18 cellular contexts compared by ENCODE assay signal in genomic region chr5:53006920-53007890, GRCh38. TPM values are rescaled to one million over a fixed set of nuclear protein-coding genes. Genes with fewer than 3 reads are reported as not detected.
A peak's percentile ranks its signal among the peaks of the same experiment; 100 is the strongest.
DNase-seq lines count a peak whose midpoint lies in the region; ATAC-seq, FAIRE-seq and TF ChIP-seq lines count a peak whose summit lies in the region.
"Had no signal": no experiment of that assay in that cellular context is flagged by ENCODE, and none has a peak within 500 bp of the region (broad histone marks: within the 10 kb centered on the region; RNA-seq: fewer than 3 reads in every experiment).

No MANE protein-coding gene starts in this region.

- peaks cover 61% of the 10 kb centered on the region for H3K79me2 ChIP-seq in HepG2 (ENCODE audit: insufficient read depth, low read length)
- H3K79me2 ChIP-seq in SK-N-SH (ENCODE audit: insufficient read depth): peaks cover 99% of the 10 kb centered on the region
- peaks cover 70% of the 10 kb centered on the region for H3K79me2 ChIP-seq in endothelial cell of umbilical vein (ENCODE audit: control insufficient read depth, insufficient read depth, low read length)

- H3K9me3 ChIP-seq in HepG2 (ENCODE audit: low read length) (no peaks in the 10 kb centered on the region), right lobe of liver (no peaks in the 10 kb centered on the region), SK-N-SH (no peaks in the 10 kb centered on the region), endothelial cell of umbilical vein (replicated peaks; ENCODE audit: control insufficient read depth, insufficient read depth, low read length) (no peaks in the 10 kb centered on the region)

- H3K9me2 ChIP-seq in SK-N-SH: no peaks in the 10 kb centered on the region

- H3K9ac ChIP-seq in HepG2 (ENCODE audit: insufficient read depth, low read depth, low read length): no peak overlapping the region
- H3K9ac ChIP-seq in SK-N-SH: peak overlapping the region; percentile 27; the same call in 1 of the 2 replicates
- no peak overlapping the region for H3K9ac ChIP-seq in endothelial cell of umbilical vein (replicated peaks; ENCODE audit: extremely low read depth, insufficient read depth, low read length)

- ATAC-seq in HepG2: no peak
- no peak for ATAC-seq in right lobe of liver
- ATAC-seq in GM19467 (IDR thresholded peaks at IDR 0.05; ENCODE audit: unreplicated experiment): no peak
- ATAC-seq in GM18909 (IDR thresholded peaks at IDR 0.05; ENCODE audit: poor library complexity, unreplicated experiment): no peak
- no peak for ATAC-seq in HG03520 (IDR thresholded peaks at IDR 0.05; ENCODE audit: unreplicated experiment)
- ATAC-seq: left colon had no signal

- dilution Hi-C loops in endothelial cell of umbilical vein (cut with MboI; ENCODE audit: extremely low pct_ligation_motif_present, low sequenced_read_pairs): no loop called here

- H4K20me1 ChIP-seq in HepG2 (ENCODE audit: insufficient read depth, low read length): no peaks in the 10 kb centered on the region
- no peaks in the 10 kb centered on the region for H4K20me1 ChIP-seq in SK-N-SH (ENCODE audit: insufficient read depth)
- H4K20me1 ChIP-seq in endothelial cell of umbilical vein (replicated peaks; ENCODE audit: control insufficient read depth, extremely low read depth, insufficient read depth, low read length): no peaks in the 10 kb centered on the region

- H2AFZ ChIP-seq in HepG2 (ENCODE audit: low read length) (no peak overlapping the region), SK-N-SH (ENCODE audit: low read depth) (no peak overlapping the region), endothelial cell of umbilical vein (ENCODE audit: low read depth, low read length) (no peak overlapping the region)

- H3K4me3 ChIP-seq in HepG2 (replicated peaks in 1 of 3; ENCODE audit: insufficient read depth in 1 of 3, low read depth in 2 of 3, low read length in 3 of 3) (no peak overlapping the region), right lobe of liver (no peak overlapping the region), SK-N-SH (ENCODE audit: low read depth in 2 of 2, low read length in 1 of 2) (no peak overlapping the region), endothelial cell of umbilical vein (replicated peaks in 1 of 3; ENCODE audit: insufficient read depth in 1 of 3, low read depth in 1 of 3, low read length in 3 of 3) (no peak overlapping the region)

- H3F3A ChIP-seq in SK-N-SH (replicated peaks; ENCODE audit: insufficient read depth): peaks cover 78% of the 10 kb centered on the region

- WGBS in HepG2 (ENCODE audit: low lambda C conversion rate): 87% methylated on average over 4 of the region's 4 CpGs
- 43% methylated on average over 4 of the region's 4 CpGs for WGBS in right lobe of liver (ENCODE audit: insufficient coverage, low coverage, low lambda C conversion rate, missing lambda C conversion rate)
- 57% methylated on average over 4 of the region's 4 CpGs for WGBS in SK-N-SH (ENCODE audit: low lambda C conversion rate)

- TSS peak; percentile 11 for BruUV-seq in HepG2 (replicated peaks; lab: Mats Ljungman, UMichigan)
- no TSS peak for BruUV-seq in endothelial cell of umbilical vein (replicated peaks; lab: Mats Ljungman, UMichigan)

- H3K4me2 ChIP-seq in HepG2 (ENCODE audit: low read depth, low read length) (no peak overlapping the region), SK-N-SH (peak overlapping the region; percentile 24; the same call in 1 of the 2 replicates), endothelial cell of umbilical vein (ENCODE audit: insufficient read depth, low read length) (peak overlapping the region; percentile 69)

- TF ChIP-seq RAD21 in HepG2 (CRISPR knock-in tag; IDR thresholded peaks at IDR 0.05) (no peak), SK-N-SH (IDR thresholded peaks at IDR 0.05; ENCODE audit: low read length) (no peak)

- no peak for TF ChIP-seq CTCF in HepG2 (CRISPR knock-in tag; IDR thresholded peaks at IDR 0.05)
- TF ChIP-seq CTCF in right lobe of liver (IDR thresholded peaks at IDR 0.05): no peak
- TF ChIP-seq CTCF in SK-N-SH (IDR thresholded peaks at IDR 0.05): no peak
- TF ChIP-seq CTCF in endothelial cell of umbilical vein (IDR thresholded peaks at IDR 0.05; ENCODE audit: extremely low read depth in 1 of 2, insufficient read depth in 1 of 2, low read depth in 1 of 2, low read length in 2 of 2): no peak

- TF ChIP-seq EP300 in HepG2 (IDR thresholded peaks at IDR 0.05; ENCODE audit: low read depth in 2 of 2, low read length in 2 of 2): no peak
- TF ChIP-seq EP300 in HepG2 (CRISPR knock-in tag; IDR thresholded peaks at IDR 0.05; ENCODE audit: borderline replicate concordance): no peak
- TF ChIP-seq EP300 in SK-N-SH (IDR thresholded peaks at IDR 0.05; ENCODE audit: borderline replicate concordance in 1 of 2, low read depth in 1 of 2, low read length in 1 of 2): no peak

- TF ChIP-seq POLR2A in HepG2 (IDR thresholded peaks at IDR 0.05; ENCODE audit: insufficient read depth in 1 of 2, low read depth in 2 of 2, low read length in 2 of 2) (no peak), right lobe of liver (IDR thresholded peaks at IDR 0.05) (no peak), endothelial cell of umbilical vein (IDR thresholded peaks at IDR 0.05; ENCODE audit: low read depth, low read length) (no peak)

- H3K27me3 ChIP-seq in HepG2 (ENCODE audit: control insufficient read depth in 1 of 2, insufficient read depth in 2 of 2, low read length in 2 of 2): no peaks in the 10 kb centered on the region
- H3K27me3 ChIP-seq in right lobe of liver: no peaks in the 10 kb centered on the region
- H3K27me3 ChIP-seq in SK-N-SH (ENCODE audit: insufficient read depth): no peaks in the 10 kb centered on the region
- H3K27me3 ChIP-seq in endothelial cell of umbilical vein (ENCODE audit: control insufficient read depth in 2 of 2, insufficient read depth in 2 of 2, low read length in 2 of 2): no peaks in the 10 kb centered on the region

- H3K27ac ChIP-seq in HepG2 (ENCODE audit: extremely low read length, insufficient read depth, low read length): peak overlapping the region; percentile 21
- H3K27ac ChIP-seq in right lobe of liver: no peak overlapping the region
- peak overlapping the region; percentile 30 to 67 for H3K27ac ChIP-seq in SK-N-SH (ENCODE audit: low read depth in 2 of 2, low read length in 1 of 2)
- H3K27ac ChIP-seq in endothelial cell of umbilical vein (ENCODE audit: insufficient read depth, low read depth, low read length): peak overlapping the region; percentile 36

- CTCF ChIA-PET in HepG2 (lab: Yijun Ruan, JAX; ENCODE audit: low intra/inter-chr PET ratio, low total read pairs) (no interaction called here), SK-N-SH (lab: Yijun Ruan, JAX) (no interaction called here), endothelial cell of umbilical vein (lab: Charles Lee) (interaction anchor here (1.1 to 2.1 kb wide), 5 partner anchors 11 to 63 kb away, joined by 3 to 6 read pairs (median 5); no protein-coding TSS in a partner anchor), HEK293T (lab: Yijun Ruan, JAX) (interaction anchor here (1.2 kb wide), 1 partner anchor 29 kb away, joined by 3 read pairs; no protein-coding TSS in a partner anchor)

- H3K4me1 ChIP-seq in HepG2 (ENCODE audit: insufficient read depth, low read length): peaks cover 99% of the 10 kb centered on the region
- no peaks in the 10 kb centered on the region for H3K4me1 ChIP-seq in right lobe of liver
- peaks cover 0 to 55% of the 10 kb centered on the region in 2 experiments; a peak in 3 of 4 replicates for H3K4me1 ChIP-seq in SK-N-SH (ENCODE audit: control insufficient read depth in 1 of 2, insufficient read depth in 2 of 2, low read depth in 1 of 2, low read length in 1 of 2)
- peaks cover 68% of the 10 kb centered on the region for H3K4me1 ChIP-seq in endothelial cell of umbilical vein (ENCODE audit: control insufficient read depth, extremely low read depth, insufficient read depth, low read length)

- FAIRE-seq in HepG2 (lab: Jason Lieb, UNC) (no peak), endothelial cell of umbilical vein (lab: Jason Lieb, UNC) (peak; percentile 15)

- intact Hi-C loops in HepG2 (cut with micrococcal nuclease; ENCODE audit: unreplicated experiment): no loop called here
- intact Hi-C loops in right lobe of liver (cut with DNase I): no loop called here
- intact Hi-C loops in endothelial cell of umbilical vein (cut with micrococcal nuclease): no loop called here

- H3K36me3 ChIP-seq in HepG2 (replicated peaks in 1 of 2; ENCODE audit: control insufficient read depth in 1 of 2, insufficient read depth in 2 of 2, low read length in 2 of 2) (peaks cover 6 to 14% of the 10 kb centered on the region in 2 experiments), right lobe of liver (no peaks in the 10 kb centered on the region), SK-N-SH (replicated peaks in 1 of 2; ENCODE audit: control insufficient read depth in 1 of 2, insufficient read depth in 2 of 2, low read length in 1 of 2) (peaks cover 0 to 54% of the 10 kb centered on the region in 2 experiments), endothelial cell of umbilical vein (ENCODE audit: control insufficient read depth in 2 of 2, extremely low read depth in 1 of 2, insufficient read depth in 2 of 2, low read length in 2 of 2) (no peaks in the 10 kb centered on the region)

- in situ Hi-C loops in HepG2 (cut with HindIII; ENCODE audit: extremely low pct_ligation_motif_present, low pct_unique_long_range_greater_than_20kb): no loop called here

- POLR2A ChIA-PET in HepG2 (lab: Yijun Ruan, JAX) (no interaction called here), SK-N-SH (lab: Yijun Ruan, JAX) (no interaction called here), endothelial cell of umbilical vein (lab: Charles Lee) (no interaction called here), HEK293T (lab: Yijun Ruan, JAX) (interaction anchor here (1.2 kb wide), 1 partner anchor 9 kb away, joined by 3 read pairs; no protein-coding TSS in a partner anchor)

- DNase-seq in HepG2 (ENCODE audit: low spot score) (no peak), right lobe of liver (no peak), SK-N-SH (no peak), endothelial cell of umbilical vein (ENCODE audit: low read depth, low spot score) (peak; percentile 51), HEK293T (ENCODE audit: extremely low spot score) (no peak)
- DNase-seq: activated CD4-positive, alpha-beta T cell treated with anti-CD3 and anti-CD28 coated beads, Interleukin-2, amount 50 U/mL, for 48 hours; activated gamma-delta T cell; DMS53; hippocampal formation; left colon; NCI-H2081; NCI-H526; posterior cingulate gyrus; RPMI8226; T-helper 9 cell had no signal

- no peaks in the 10 kb centered on the region for H3K9me1 ChIP-seq in endothelial cell of umbilical vein (replicated peaks; ENCODE audit: control insufficient read depth, extremely low read depth, insufficient read depth, low read length)

RNA-seq across cellular contexts. Expression of gene ITGA2, which starts 18.1 kb away (rescaled TPM):
- total RNA-seq in HepG2 (2016; rRNA removed; fragmentation: Illumina TruSeq; extraction: Trizol): 10.2 and 15.8 TPM in 2 replicates
- total RNA-seq in HepG2 (2016; cell fraction: cytosol; rRNA removed; fragmentation: Illumina TruSeq; extraction: Trizol; ENCODE audit: low read depth): 0.79 and 0.91 TPM in 2 replicates
- total RNA-seq in HepG2 (2016; cell fraction: insoluble cytoplasmic fraction; rRNA removed; fragmentation: Illumina TruSeq; extraction: Trizol): 9.7 and 15.3 TPM in 2 replicates
- total RNA-seq in HepG2 (2016; cell fraction: membrane; rRNA removed; fragmentation: Illumina TruSeq; extraction: Trizol): 2.3 and 3.0 TPM in 2 replicates
- total RNA-seq in HepG2 (2016; cell fraction: nucleus; rRNA removed; fragmentation: Illumina TruSeq; extraction: Trizol): 25.3 and 27.8 TPM in 2 replicates
- 49.3 and 58.3 TPM in 2 replicates for polyA plus RNA-seq in HepG2 (2011; rRNA removed)
- polyA plus RNA-seq in HepG2 (2011; cell fraction: cytosol; rRNA removed): 24.9 and 38.8 TPM in 2 replicates
- polyA plus RNA-seq in HepG2 (2011; cell fraction: nucleus; rRNA removed): 27.4 and 30.0 TPM in 2 replicates
- polyA plus RNA-seq in HepG2 (2012): 40.3 and 49.9 TPM in 2 replicates
- 0.17 and 0.20 TPM in 2 replicates for polyA plus RNA-seq in HepG2 (2016; cell fraction: cytosol; fragmentation: Illumina TruSeq; extraction: Trizol; ENCODE audit: low read depth)
- 3.7 TPM in 2 replicates for polyA plus RNA-seq in HepG2 (2016; cell fraction: insoluble cytoplasmic fraction; fragmentation: Illumina TruSeq; extraction: Trizol; ENCODE audit: low read depth)
- 0.45 and 0.72 TPM in 2 replicates for polyA plus RNA-seq in HepG2 (2016; cell fraction: membrane; fragmentation: Illumina TruSeq; extraction: Trizol; ENCODE audit: low read depth)
- 15.1 and 16.2 TPM in 2 replicates for polyA plus RNA-seq in HepG2 (2016; cell fraction: nucleus; fragmentation: Illumina TruSeq; extraction: Trizol; ENCODE audit: insufficient read depth, low read depth)
- 19.4 and 121 TPM in 2 replicates for polyA minus RNA-seq in HepG2 (2011; rRNA and poly(A)+ RNA removed; ENCODE audit: low replicate concordance)
- polyA minus RNA-seq in HepG2 (2011; cell fraction: cytosol; rRNA and poly(A)+ RNA removed): 105 and 135 TPM in 2 replicates
- polyA minus RNA-seq in HepG2 (2011; cell fraction: nucleus; rRNA and poly(A)+ RNA removed): 209 and 232 TPM in 2 replicates
- total RNA-seq in right lobe of liver: 1 to 10 TPM in 1 of 6 experiments, under 1 TPM in 5; 0.11 to 1.6 (median 0.40) TPM
- polyA plus RNA-seq in SK-N-SH (2012; rRNA removed): 38.2 and 52.1 TPM in 2 replicates
- polyA plus RNA-seq in SK-N-SH (2012; cell fraction: cytosol; rRNA removed): 47.1 and 52.1 TPM in 2 replicates
- polyA plus RNA-seq in SK-N-SH (2012; cell fraction: nucleus; rRNA removed): 24.2 and 48.6 TPM in 2 replicates
- 53.2 and 62.3 TPM in 2 replicates for total RNA-seq in endothelial cell of umbilical vein
- polyA plus RNA-seq in endothelial cell of umbilical vein: 8.9 and 11.2 TPM in 2 replicates
- 12.5 and 13.0 TPM in 2 replicates for polyA plus RNA-seq in endothelial cell of umbilical vein (2011; cell fraction: cytosol; rRNA removed)
- polyA plus RNA-seq in endothelial cell of umbilical vein (2011; cell fraction: nucleus; rRNA removed): 19.5 and 23.9 TPM in 2 replicates
- 36.8 and 58.4 TPM in 2 replicates for polyA plus RNA-seq in endothelial cell of umbilical vein (2012)
- polyA minus RNA-seq in endothelial cell of umbilical vein: 48.2 and 48.9 TPM in 2 replicates
- polyA minus RNA-seq in endothelial cell of umbilical vein (2011; cell fraction: cytosol; rRNA and poly(A)+ RNA removed): 8.8 TPM
- 32.6 and 52.9 TPM in 2 replicates for polyA minus RNA-seq in endothelial cell of umbilical vein (2011; cell fraction: nucleus; rRNA and poly(A)+ RNA removed)

Comparison
In these comparisons a context has a peak if more than half of its experiments do, and no peak if none do; other contexts are left out.
1. H3K27ac ChIP-seq: peak in HepG2 (single experiment), SK-N-SH (2 of 2) and endothelial cell of umbilical vein (single experiment); none in right lobe of liver (0 of 3).
2. CTCF ChIA-PET loops: an anchor here in endothelial cell of umbilical vein (1.1 to 2.1 kb wide) and HEK293T (1.2 kb wide); none called in HepG2 and SK-N-SH.